8 cellular contexts compared by ENCODE assay signal in genomic region chr1:155000725-155001437, GRCh38. TPM values are rescaled to one million over a fixed set of nuclear protein-coding genes. Genes with fewer than 3 reads are reported as not detected.
DNase-seq lines count a peak whose midpoint lies in the region; ATAC-seq and TF ChIP-seq lines count a peak whose summit lies in the region.

No MANE protein-coding gene starts in this region.

- peak; percentile 29 for ATAC-seq in HG03460 (IDR thresholded peaks at IDR 0.05; ENCODE audit: unreplicated experiment)
- peak; percentile 64 for ATAC-seq in left lung

- intact Hi-C loops in left lung (cut with DNase I): no loop called here

- H3K4me1 ChIP-seq in left lung: peaks cover 30 to 59% of the 10 kb centered on the region in 2 donors

- H3K4me3 ChIP-seq in left lung: peak overlapping the region; percentile 91 to 96

- no peaks in the 10 kb centered on the region for H3K27me3 ChIP-seq in left lung

- peak overlapping the region; percentile 92 to 96 for H3K27ac ChIP-seq in left lung

- peak; percentile 58 for TF ChIP-seq POLR2A in GM19099 (IDR thresholded peaks at IDR 0.05; ENCODE audit: extremely low read depth, insufficient read length, low read depth)

- no peak for TF ChIP-seq CTCF in left lung (IDR thresholded peaks at IDR 0.05)

- no peaks in the 10 kb centered on the region for H3K36me3 ChIP-seq in left lung

- no peaks in the 10 kb centered on the region for H3K9me3 ChIP-seq in left lung

- DNase-seq in AG20443 (ENCODE audit: low spot score) (peak; percentile 83), NCI-H526 treated with DMSO at 0.1 percent for 48 hours (lab: John Stamatoyannopoulos, UW) (peak; percentile 99), dedifferentiated amniotic fluid mesenchymal stem cell (ENCODE audit: extremely low spot score) (peak; percentile 70), left lung (peak; percentile 95 to 99)
- peak; percentile 61 to 67 for DNase-seq in activated CD4-positive, alpha-beta T cell treated with anti-CD3 and anti-CD28 coated beads, Interleukin-2, amount 50 U/mL, for 4 hours
- DNase-seq in stimulated activated CD4-positive, alpha-beta T cell treated with anti-CD3 and anti-CD28 coated beads, Interleukin-2, amount 100 ng/mL, for 4 hours (ENCODE audit: low read depth): peak; percentile 62

RNA-seq across cellular contexts. Expression of gene ZBTB7B, which starts 1.7 kb away (rescaled TPM):
- total RNA-seq in left lung: 100 to 1,000 TPM in 1 of 2 donors, 10 to 100 TPM in 1; 60.5 to 104 TPM

RNA-seq across cellular contexts. Expression of gene LENEP, which starts 7.5 kb away (rescaled TPM):
- total RNA-seq in left lung: under 1 TPM in 1 of 2 donors, not detected in 1; 0.52 TPM

RNA-seq across cellular contexts. Expression of gene FLAD1, which starts 17.7 kb away (rescaled TPM):
- 10 to 100 TPM; 26.4 to 39.9 TPM for total RNA-seq in left lung

RNA-seq across cellular contexts. Expression of gene CKS1B, which starts 26.4 kb away (rescaled TPM):
- 10 to 100 TPM; 29.7 to 40.8 TPM for total RNA-seq in left lung

RNA-seq across cellular contexts. Expression of gene SHC1, which starts 30.3 kb away (rescaled TPM):
- total RNA-seq in left lung: 100 to 1,000 TPM; 134 to 144 TPM

Comparison
In these comparisons a context has a peak if more than half of its experiments do, and no peak if none do; other contexts are left out.
1. Peak in every context shown above with its lines: DNase-seq, ATAC-seq, H3K4me3 ChIP-seq and H3K27ac ChIP-seq.